Comparison of ENCODE assay signal across 8 cellular contexts in genomic region chr14:89415139-89415538, GRCh38. TPM values are rescaled to one million over a fixed set of nuclear protein-coding genes. Genes with fewer than 3 reads are reported as not detected.
DNase-seq lines count a peak whose midpoint lies in the region; ATAC-seq and TF ChIP-seq lines count a peak whose summit lies in the region.

No MANE protein-coding gene starts in this region.

- DNase-seq in CD8-positive, alpha-beta T cell = no peak
- peak; percentile 29 for DNase-seq in NCI-H748 treated with DMSO at 0.1 percent for 48 hours (lab: John Stamatoyannopoulos, UW)
- no peak for DNase-seq in endodermal cell
- no peak for DNase-seq in superior temporal gyrus (ENCODE audit: extremely low spot score)
- no peak for DNase-seq in HAP-1 (ENCODE audit: low spot score in 2 of 2)
- DNase-seq in NCI-H128 (lab: John Stamatoyannopoulos, UW; ENCODE audit: unreplicated experiment) = no peak
- no peak for DNase-seq in omental fat pad (ENCODE audit: low spot score)

- peaks cover 63% of the 10 kb centered on the region for H3K4me1 Mint-ChIP-seq in CD8-positive, alpha-beta T cell (ENCODE audit: low read depth)
- peaks cover 36% of the 10 kb centered on the region for H3K4me1 Mint-ChIP-seq in endodermal cell

- in situ Hi-C loops in HAP-1 (cut with MboI; ENCODE audit: low sequenced_read_pairs) = loop anchor here (10.0 to 25.0 kb wide), 2 partner anchors 370 to 497 kb away; no protein-coding TSS in a partner anchor

- H3K4me1 ChIP-seq in CD8-positive, alpha-beta T cell (ENCODE audit: insufficient read depth, low read length) = peaks cover 40% of the 10 kb centered on the region
- no peaks in the 10 kb centered on the region for H3K4me1 ChIP-seq in endodermal cell (ENCODE audit: control insufficient read depth, insufficient read depth, low read length)
- peaks cover 15% of the 10 kb centered on the region for H3K4me1 ChIP-seq in neuron (ENCODE audit: insufficient read depth, low read length)
- peaks cover 16% of the 10 kb centered on the region for H3K4me1 ChIP-seq in HAP-1

- no peak overlapping the region for H3K27ac ChIP-seq in CD8-positive, alpha-beta T cell (ENCODE audit: low read depth, low read length)
- no peak overlapping the region for H3K27ac ChIP-seq in endodermal cell (ENCODE audit: low read depth, low read length)

- H3K27me3 ChIP-seq in CD8-positive, alpha-beta T cell (ENCODE audit: insufficient read depth, low read length) = no peaks in the 10 kb centered on the region
- H3K27me3 ChIP-seq in endodermal cell (ENCODE audit: control insufficient read depth, insufficient read depth, low read length, poor library complexity, severe bottlenecking) = no peaks in the 10 kb centered on the region
- H3K27me3 ChIP-seq in neuron (ENCODE audit: insufficient read depth, low read length) = no peaks in the 10 kb centered on the region
- no peaks in the 10 kb centered on the region for H3K27me3 ChIP-seq in HAP-1 (ENCODE audit: low read depth)

- no peak for TF ChIP-seq CTCF in CD8-positive, alpha-beta T cell (IDR thresholded peaks at IDR 0.05)
- TF ChIP-seq CTCF in endodermal cell (conservative IDR thresholded peaks at IDR 0.05) (no peak), omental fat pad (IDR thresholded peaks at IDR 0.05) (no peak)

- H3K36me3 ChIP-seq in CD8-positive, alpha-beta T cell (ENCODE audit: insufficient read depth, low read length) = no peaks in the 10 kb centered on the region
- H3K36me3 ChIP-seq in endodermal cell (ENCODE audit: control insufficient read depth, insufficient read depth, low read length) (peaks cover 23% of the 10 kb centered on the region), neuron (ENCODE audit: insufficient read depth, low read length) (peaks cover 24% of the 10 kb centered on the region), HAP-1 (replicated peaks) (peaks cover 16% of the 10 kb centered on the region)

- H3K36me3 Mint-ChIP-seq in CD8-positive, alpha-beta T cell = peaks cover 36% of the 10 kb centered on the region
- peaks cover 38% of the 10 kb centered on the region for H3K36me3 Mint-ChIP-seq in endodermal cell (ENCODE audit: low read depth)

- peak overlapping the region; percentile 74 for H3K4me3 Mint-ChIP-seq in CD8-positive, alpha-beta T cell
- peak overlapping the region; percentile 82 for H3K4me3 Mint-ChIP-seq in endodermal cell

- no peak overlapping the region for H2AFZ ChIP-seq in neuron (ENCODE audit: low read depth, low read length)

- CTCF ChIA-PET in CD8-positive, alpha-beta T cell (lab: Charles Lee) = interaction anchor here (0.7 to 2.3 kb wide), 6 partner anchors 15 to 484 kb away, joined by 3 to 5 read pairs (median 4); no protein-coding TSS in a partner anchor

- peak overlapping the region; percentile 89 for H3K9ac ChIP-seq in endodermal cell (ENCODE audit: extremely low read depth, low read length, poor library complexity, severe bottlenecking)

- no peaks in the 10 kb centered on the region for H3K9me3 Mint-ChIP-seq in CD8-positive, alpha-beta T cell
- H3K9me3 Mint-ChIP-seq in endodermal cell = peaks cover 17% of the 10 kb centered on the region

- no peaks in the 10 kb centered on the region for H3K27me3 Mint-ChIP-seq in CD8-positive, alpha-beta T cell (ENCODE audit: low read depth)
- H3K27me3 Mint-ChIP-seq in endodermal cell (ENCODE audit: insufficient read depth) = no peaks in the 10 kb centered on the region

- H3K9me3 ChIP-seq in CD8-positive, alpha-beta T cell (ENCODE audit: low read length) = no peaks in the 10 kb centered on the region
- H3K9me3 ChIP-seq in endodermal cell (ENCODE audit: control insufficient read depth, low read length) (peaks cover 8% of the 10 kb centered on the region), neuron (ENCODE audit: low read length) (peaks cover 16% of the 10 kb centered on the region), HAP-1 (no peaks in the 10 kb centered on the region)

- 83 to 100% methylated on average over 1 to 5 of the region's 5 CpGs for WGBS in endodermal cell (ENCODE audit: insufficient coverage in 1 of 2, insufficient read length in 1 of 2), 2 experiments

- ATAC-seq in CD8-positive, alpha-beta T cell = no peak
- ATAC-seq in omental fat pad (ENCODE audit: low FRiP score) = no peak

- POLR2A ChIA-PET in CD8-positive, alpha-beta T cell (lab: Charles Lee) = interaction anchor here (1.0 to 1.1 kb wide), 2 partner anchors 10 to 46 kb away, joined by 3 to 4 read pairs; no protein-coding TSS in a partner anchor

- peak overlapping the region; percentile 52 for H3K27ac Mint-ChIP-seq in CD8-positive, alpha-beta T cell
- peak overlapping the region; percentile 53 for H3K27ac Mint-ChIP-seq in endodermal cell

- no peak overlapping the region for H3K4me3 ChIP-seq in CD8-positive, alpha-beta T cell (ENCODE audit: low read depth, low read length)
- H3K4me3 ChIP-seq in endodermal cell (ENCODE audit: low read length) = peak overlapping the region; percentile 92
- peak overlapping the region; percentile 75 for H3K4me3 ChIP-seq in neuron (ENCODE audit: low read length)
- H3K4me3 ChIP-seq in HAP-1 = no peak overlapping the region

- intact Hi-C loops in CD8-positive, alpha-beta T cell (cut with DNase I, micrococcal nuclease) = loop anchor here (5.0 to 10.0 kb wide), 9 partner anchors 52 to 1420 kb away; partner anchors contain the start of genes CALM1 (in 1 of the 2), EML5 (in 1 of the 2) and GALC (in 1 of the 2)

RNA-seq across cellular contexts. Expression of gene FOXN3, which starts 1.9 kb away (rescaled TPM):
- total RNA-seq in CD8-positive, alpha-beta T cell = 100 to 1,000 TPM; 134 to 139 TPM
- total RNA-seq in endodermal cell = 10 to 100 TPM; 61.2 to 84.1 TPM
- polyA plus RNA-seq in endodermal cell (2013, experiment 1 of 2) = 44.3 TPM
- polyA plus RNA-seq in endodermal cell (2013, experiment 2 of 2) = 37.3 TPM
- 100 to 1,000 TPM in 3 of 4 donors, 10 to 100 TPM in 1; 91.7 to 207 (median 125) TPM for total RNA-seq in omental fat pad

Comparison
In these comparisons a context has a peak if more than half of its experiments do, and no peak if none do; other contexts are left out.
1. H3K4me3 ChIP-seq: peak in endodermal cell (single experiment) and neuron (single experiment); none in CD8-positive, alpha-beta T cell (single experiment) and HAP-1 (single experiment).